ENCODE assay signal across 1 cellular context in the genomic region with DNA sequence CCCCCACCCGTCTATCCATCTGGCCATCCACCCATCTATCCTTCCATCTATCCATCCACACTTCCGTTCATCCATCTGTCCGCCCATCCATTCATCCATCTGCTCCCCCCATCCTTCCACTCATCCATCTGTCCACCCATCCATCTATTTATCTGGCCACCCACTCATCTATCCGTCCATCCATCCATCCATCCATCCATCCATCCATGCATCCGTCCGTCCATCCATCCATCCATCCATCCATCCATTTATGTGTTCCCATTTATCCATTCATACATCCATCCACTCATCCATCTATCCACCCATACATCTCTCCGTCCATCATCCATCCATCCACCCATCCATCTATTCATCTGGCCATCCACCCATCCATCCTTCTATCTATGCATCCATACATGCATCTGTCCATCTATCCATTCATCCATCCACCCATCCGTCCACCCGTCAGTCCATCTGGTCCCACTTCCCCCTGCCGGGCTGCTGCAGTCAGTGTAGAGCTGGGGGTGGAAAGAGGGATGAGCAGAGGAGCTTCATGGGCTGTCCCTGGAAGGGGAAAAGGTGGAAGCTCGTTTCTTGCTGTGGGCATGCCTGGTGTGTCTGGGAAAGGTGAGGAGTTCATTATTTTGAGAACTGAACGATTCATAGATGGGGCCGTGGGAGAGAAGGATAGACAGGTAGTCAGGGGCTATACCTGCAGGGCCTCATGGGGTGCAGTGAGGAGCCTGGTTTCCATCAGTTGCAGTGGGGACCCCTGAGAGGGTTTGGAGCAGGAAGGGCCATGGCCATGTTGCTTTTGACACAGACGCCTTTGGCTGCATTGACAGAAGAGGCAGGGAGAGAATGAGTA.
TF ChIP-seq lines count a peak whose summit lies in the region.

No MANE protein-coding gene starts in this region.

TF ChIP-seq in IMR-90, 13 proteins besides CTCF, POLR2A, EP300 and RAD21 (continued from another document):
- TF ChIP-seq ELK1 (IDR thresholded peaks at IDR 0.05; ENCODE audit: borderline replicate concordance, low read depth, low read length) (no peak), MAZ (IDR thresholded peaks at IDR 0.05; ENCODE audit: borderline replicate concordance, low read depth, low read length) (no peak), RCOR1 (IDR thresholded peaks at IDR 0.05; ENCODE audit: insufficient replicate concordance, low read length) (no peak), NFE2L2 (IDR thresholded peaks at IDR 0.05; ENCODE audit: low read depth, low read length) (no peak), FOS (IDR thresholded peaks at IDR 0.05; ENCODE audit: low read depth, low read length) (no peak), SMC3 (IDR thresholded peaks at IDR 0.05; ENCODE audit: low read depth, low read length) (no peak), CHD1 (IDR thresholded peaks at IDR 0.05; ENCODE audit: low read depth, low read length) (no peak), MAFK (IDR thresholded peaks at IDR 0.05; ENCODE audit: low read depth, low read length) (no peak), BHLHE40 (IDR thresholded peaks at IDR 0.05; ENCODE audit: low read depth, low read length) (no peak), MXI1 (IDR thresholded peaks at IDR 0.05; ENCODE audit: borderline replicate concordance, low read depth, low read length) (no peak)
- TF ChIP-seq, protein P1, sequence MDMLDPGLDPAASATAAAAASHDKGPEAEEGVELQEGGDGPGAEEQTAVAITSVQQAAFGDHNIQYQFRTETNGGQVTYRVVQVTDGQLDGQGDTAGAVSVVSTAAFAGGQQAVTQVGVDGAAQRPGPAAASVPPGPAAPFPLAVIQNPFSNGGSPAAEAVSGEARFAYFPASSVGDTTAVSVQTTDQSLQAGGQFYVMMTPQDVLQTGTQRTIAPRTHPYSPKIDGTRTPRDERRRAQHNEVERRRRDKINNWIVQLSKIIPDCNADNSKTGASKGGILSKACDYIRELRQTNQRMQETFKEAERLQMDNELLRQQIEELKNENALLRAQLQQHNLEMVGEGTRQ (IDR thresholded peaks at IDR 0.05; ENCODE audit: low read depth, low read length) = no peak
